15 cellular contexts compared by ENCODE assay signal in the genomic region with DNA sequence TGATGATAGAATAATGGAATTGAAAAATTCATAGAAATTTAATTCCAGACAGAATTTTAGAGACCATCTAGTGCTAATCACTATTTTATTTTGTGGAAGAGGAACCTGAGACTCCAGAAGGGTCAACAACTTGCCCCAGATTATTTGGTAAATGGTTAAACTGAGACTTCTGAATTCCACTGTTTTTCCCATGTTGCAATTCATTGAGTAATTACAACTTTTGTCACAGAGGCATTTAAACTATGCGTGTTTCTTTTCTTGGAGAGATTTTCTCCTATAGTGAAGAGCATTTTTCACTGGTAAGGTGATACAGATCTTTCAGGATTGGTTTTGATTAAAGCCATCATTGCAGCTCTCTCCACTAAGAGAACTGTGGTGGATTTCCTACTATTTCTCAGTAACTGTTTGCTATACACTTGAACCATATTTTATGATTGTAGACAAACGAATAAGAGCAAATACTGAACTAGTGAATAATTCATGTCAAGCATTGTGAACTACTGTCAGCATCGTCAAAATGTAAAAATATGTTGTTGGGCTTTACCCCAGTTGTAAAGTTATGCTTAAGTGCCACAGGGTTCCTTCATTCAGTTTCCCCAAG. TPM values are rescaled to one million over a fixed set of nuclear protein-coding genes. Genes with fewer than 3 reads are reported as not detected.
"Had no signal": no experiment of that assay in that cellular context is flagged by ENCODE, and none has a peak within 500 bp of the region (broad histone marks: within the 10 kb centered on the region; RNA-seq: fewer than 3 reads in every experiment).

No MANE protein-coding gene starts in this region.

- H3K9me3 Mint-ChIP-seq: activated naive CD8-positive, alpha-beta T cell treated with anti-CD3 and anti-CD28 coated beads, Interleukin-2, amount 10 ng/mL, durations not matched to agents 7 days and 5 days; natural killer cell had no signal

- H3K9me3 ChIP-seq: ascending aorta, esophagus muscularis mucosa, gastrocnemius medialis, psoas muscle, uterus had no signal

- H3K27me3 ChIP-seq: ascending aorta, esophagus muscularis mucosa, gastrocnemius medialis, heart right ventricle, uterus had no signal

- H3K36me3 ChIP-seq: ascending aorta, esophagus muscularis mucosa, gastrocnemius medialis, heart right ventricle, uterus, WERI-Rb-1 had no signal

- H3K4me3 ChIP-seq: ascending aorta, esophagus muscularis mucosa, gastrocnemius medialis, heart right ventricle, psoas muscle, uterus had no signal

- DNase-seq: activated CD4-positive, alpha-beta T cell treated with anti-CD3 and anti-CD28 coated beads for 4 hours; activated CD8-positive, alpha-beta memory T cell treated with anti-CD3 and anti-CD28 coated beads, Interleukin-2, amount 50 U/mL, for 48 hours; activated CD8-positive, alpha-beta T cell treated with anti-CD3 and anti-CD28 coated beads, Interleukin-2, amount 10 ng/mL, durations not matched to agents 7 days and 5 days; activated naive CD8-positive, alpha-beta T cell treated with anti-CD3 and anti-CD28 coated beads, Interleukin-2, amount 10 ng/mL, durations not matched to agents 7 days and 5 days; gastrocnemius medialis; heart right ventricle; kidney; natural killer cell; psoas muscle; stimulated activated CD4-positive, alpha-beta T cell treated with anti-CD3 and anti-CD28 coated beads, Interleukin-4, amount 100 ng/mL, for 24 hours; T-helper 1 cell; uterus; WERI-Rb-1 had no signal

- H3K27ac Mint-ChIP-seq: activated CD8-positive, alpha-beta T cell treated with anti-CD3 and anti-CD28 coated beads, Interleukin-2, amount 10 ng/mL, durations not matched to agents 7 days and 5 days; activated naive CD8-positive, alpha-beta T cell treated with anti-CD3 and anti-CD28 coated beads, Interleukin-2, amount 10 ng/mL, durations not matched to agents 7 days and 5 days; natural killer cell had no signal

- ATAC-seq: activated CD8-positive, alpha-beta T cell treated with anti-CD3 and anti-CD28 coated beads, Interleukin-2, amount 10 ng/mL, durations not matched to agents 7 days and 5 days; gastrocnemius medialis; heart right ventricle; natural killer cell; psoas muscle had no signal

- H3K4me3 Mint-ChIP-seq: activated CD8-positive, alpha-beta T cell treated with anti-CD3 and anti-CD28 coated beads, Interleukin-2, amount 10 ng/mL, durations not matched to agents 7 days and 5 days; activated naive CD8-positive, alpha-beta T cell treated with anti-CD3 and anti-CD28 coated beads, Interleukin-2, amount 10 ng/mL, durations not matched to agents 7 days and 5 days; natural killer cell had no signal

- H3K4me1 Mint-ChIP-seq: natural killer cell had no signal

- H3K4me1 ChIP-seq: ascending aorta, esophagus muscularis mucosa, gastrocnemius medialis, heart right ventricle, psoas muscle, uterus had no signal

- H3K36me3 Mint-ChIP-seq: activated naive CD8-positive, alpha-beta T cell treated with anti-CD3 and anti-CD28 coated beads, Interleukin-2, amount 10 ng/mL, durations not matched to agents 7 days and 5 days; natural killer cell had no signal

- H3K27ac ChIP-seq: ascending aorta, esophagus muscularis mucosa, gastrocnemius medialis, heart right ventricle, psoas muscle, uterus, WERI-Rb-1 had no signal

RNA-seq across cellular contexts. Expression of a gene that starts 26.5 kb away (rescaled TPM):
- total RNA-seq: ascending aorta had no signal
